1 cellular context compared by ENCODE assay signal in the genomic region with DNA sequence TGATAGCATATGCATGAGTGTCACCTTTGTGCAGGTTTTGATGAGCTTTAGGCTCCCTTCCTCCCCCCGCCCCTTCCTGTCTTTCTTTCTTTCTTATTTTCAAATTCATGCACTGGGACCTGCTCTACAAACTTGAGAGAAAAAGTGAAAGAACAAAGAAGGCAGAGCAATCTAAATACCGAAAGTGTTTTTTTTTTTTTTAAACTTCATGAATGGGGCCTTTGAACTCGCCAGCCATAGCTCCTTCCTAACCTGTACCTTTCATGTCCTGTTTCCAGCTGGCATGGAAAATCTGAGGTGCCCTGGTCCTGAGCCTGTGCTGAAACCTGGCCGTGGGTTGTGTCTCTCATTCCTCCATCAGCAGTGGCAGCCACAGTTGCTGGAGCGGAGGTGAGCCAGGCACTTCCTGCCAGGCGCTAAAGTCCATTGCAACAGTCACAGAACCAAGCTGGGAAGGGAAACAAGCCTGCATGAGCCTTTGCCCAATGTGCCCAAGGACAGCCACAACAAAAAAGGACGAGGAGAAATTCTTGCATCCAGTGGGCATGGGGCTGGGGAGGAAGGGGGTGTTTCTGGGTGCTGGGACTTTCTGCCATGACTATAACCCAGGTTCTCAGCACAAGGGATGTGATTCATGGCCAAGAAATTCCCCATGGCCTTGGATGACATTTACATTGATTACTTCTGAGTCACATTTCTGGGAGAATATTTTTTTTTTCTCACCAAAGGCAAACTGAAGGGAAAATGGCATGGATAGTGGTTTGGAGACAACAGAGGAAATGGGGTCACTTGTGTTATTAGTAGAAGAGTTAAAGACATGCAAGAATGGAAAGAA.
TF ChIP-seq lines count a peak whose summit lies in the region.

No MANE protein-coding gene starts in this region.

TF ChIP-seq in HepG2, 621 proteins besides CTCF, POLR2A, EP300 and RAD21 (continued from another document and continues in another):
- TF ChIP-seq, protein P1, sequence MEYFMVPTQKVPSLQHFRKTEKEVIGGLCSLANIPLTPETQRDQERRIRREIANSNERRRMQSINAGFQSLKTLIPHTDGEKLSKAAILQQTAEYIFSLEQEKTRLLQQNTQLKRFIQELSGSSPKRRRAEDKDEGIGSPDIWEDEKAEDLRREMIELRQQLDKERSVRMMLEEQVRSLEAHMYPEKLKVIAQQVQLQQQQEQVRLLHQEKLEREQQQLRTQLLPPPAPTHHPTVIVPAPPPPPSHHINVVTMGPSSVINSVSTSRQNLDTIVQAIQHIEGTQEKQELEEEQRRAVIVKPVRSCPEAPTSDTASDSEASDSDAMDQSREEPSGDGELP (IDR thresholded peaks at IDR 0.05; ENCODE audit: borderline replicate concordance, low read depth): peak; percentile 30; the same call in 1 of the 2 replicates
- TF ChIP-seq MAFF (IDR thresholded peaks at IDR 0.05; ENCODE audit: low read depth, low read length) (no peak), HDAC1 (CRISPR knock-in tag; IDR thresholded peaks at IDR 0.05) (peak; percentile 34; the same call in 1 of the 2 replicates), TAF1 (CRISPR knock-in tag; IDR thresholded peaks at IDR 0.05) (0 out of 2 replicates have a peak, but pooled peaks have one; percentile 28), POGZ (CRISPR knock-in tag; IDR thresholded peaks at IDR 0.05) (peak; percentile 63), ZKSCAN5 (CRISPR knock-in tag; IDR thresholded peaks at IDR 0.05) (peak; percentile 82), ZNF10 (CRISPR knock-in tag; IDR thresholded peaks at IDR 0.05; ENCODE audit: borderline replicate concordance, low read depth) (no peak), HCFC1 (IDR thresholded peaks at IDR 0.05; ENCODE audit: low read depth, low read length) (no peak), GZF1 (CRISPR knock-in tag; IDR thresholded peaks at IDR 0.05) (no peak), ZNF264 (CRISPR knock-in tag; IDR thresholded peaks at IDR 0.05) (no peak), FOSL2 (CRISPR knock-in tag; IDR thresholded peaks at IDR 0.05) (peak; percentile 92), ZNF496 (CRISPR knock-in tag; IDR thresholded peaks at IDR 0.05; ENCODE audit: insufficient replicate concordance) (no peak), IKZF1 (IDR thresholded peaks at IDR 0.05) (no peak), RARA (CRISPR knock-in tag; IDR thresholded peaks at IDR 0.05) (peak; percentile 56), KLF6 (CRISPR knock-in tag; IDR thresholded peaks at IDR 0.05) (no peak), ZNF30 (CRISPR knock-in tag; IDR thresholded peaks at IDR 0.05) (no peak), ZNF816 (CRISPR knock-in tag; IDR thresholded peaks at IDR 0.05; ENCODE audit: borderline replicate concordance) (no peak), PAWR (CRISPR knock-in tag; IDR thresholded peaks at IDR 0.05; ENCODE audit: borderline replicate concordance) (no peak), ARNT (IDR thresholded peaks at IDR 0.05) (no peak), XBP1 (CRISPR knock-in tag; IDR thresholded peaks at IDR 0.05) (no peak), HNF4A (CRISPR knock-in tag; IDR thresholded peaks at IDR 0.05) (peak; percentile 44; the same call in 1 of the 2 replicates), ZNF225 (CRISPR knock-in tag; IDR thresholded peaks at IDR 0.05) (no peak), JUND (CRISPR knock-in tag; IDR thresholded peaks at IDR 0.05) (no peak), ZNF292 (CRISPR knock-in tag; IDR thresholded peaks at IDR 0.05; ENCODE audit: borderline replicate concordance, low read depth) (peak; percentile 77; the same call in 1 of the 2 replicates), ZFP1 (CRISPR knock-in tag; IDR thresholded peaks at IDR 0.05) (0 out of 2 replicates have a peak, but pooled peaks have one; percentile 13), HMG20A (CRISPR knock-in tag; IDR thresholded peaks at IDR 0.05; ENCODE audit: borderline replicate concordance) (peak; percentile 5; the same call in 1 of the 2 replicates)
- TF ChIP-seq, protein P2, sequence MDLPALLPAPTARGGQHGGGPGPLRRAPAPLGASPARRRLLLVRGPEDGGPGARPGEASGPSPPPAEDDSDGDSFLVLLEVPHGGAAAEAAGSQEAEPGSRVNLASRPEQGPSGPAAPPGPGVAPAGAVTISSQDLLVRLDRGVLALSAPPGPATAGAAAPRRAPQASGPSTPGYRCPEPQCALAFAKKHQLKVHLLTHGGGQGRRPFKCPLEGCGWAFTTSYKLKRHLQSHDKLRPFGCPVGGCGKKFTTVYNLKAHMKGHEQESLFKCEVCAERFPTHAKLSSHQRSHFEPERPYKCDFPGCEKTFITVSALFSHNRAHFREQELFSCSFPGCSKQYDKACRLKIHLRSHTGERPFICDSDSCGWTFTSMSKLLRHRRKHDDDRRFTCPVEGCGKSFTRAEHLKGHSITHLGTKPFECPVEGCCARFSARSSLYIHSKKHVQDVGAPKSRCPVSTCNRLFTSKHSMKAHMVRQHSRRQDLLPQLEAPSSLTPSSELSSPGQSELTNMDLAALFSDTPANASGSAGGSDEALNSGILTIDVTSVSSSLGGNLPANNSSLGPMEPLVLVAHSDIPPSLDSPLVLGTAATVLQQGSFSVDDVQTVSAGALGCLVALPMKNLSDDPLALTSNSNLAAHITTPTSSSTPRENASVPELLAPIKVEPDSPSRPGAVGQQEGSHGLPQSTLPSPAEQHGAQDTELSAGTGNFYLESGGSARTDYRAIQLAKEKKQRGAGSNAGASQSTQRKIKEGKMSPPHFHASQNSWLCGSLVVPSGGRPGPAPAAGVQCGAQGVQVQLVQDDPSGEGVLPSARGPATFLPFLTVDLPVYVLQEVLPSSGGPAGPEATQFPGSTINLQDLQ (CRISPR knock-in tag; IDR thresholded peaks at IDR 0.05): no peak
- TF ChIP-seq, protein P3, sequence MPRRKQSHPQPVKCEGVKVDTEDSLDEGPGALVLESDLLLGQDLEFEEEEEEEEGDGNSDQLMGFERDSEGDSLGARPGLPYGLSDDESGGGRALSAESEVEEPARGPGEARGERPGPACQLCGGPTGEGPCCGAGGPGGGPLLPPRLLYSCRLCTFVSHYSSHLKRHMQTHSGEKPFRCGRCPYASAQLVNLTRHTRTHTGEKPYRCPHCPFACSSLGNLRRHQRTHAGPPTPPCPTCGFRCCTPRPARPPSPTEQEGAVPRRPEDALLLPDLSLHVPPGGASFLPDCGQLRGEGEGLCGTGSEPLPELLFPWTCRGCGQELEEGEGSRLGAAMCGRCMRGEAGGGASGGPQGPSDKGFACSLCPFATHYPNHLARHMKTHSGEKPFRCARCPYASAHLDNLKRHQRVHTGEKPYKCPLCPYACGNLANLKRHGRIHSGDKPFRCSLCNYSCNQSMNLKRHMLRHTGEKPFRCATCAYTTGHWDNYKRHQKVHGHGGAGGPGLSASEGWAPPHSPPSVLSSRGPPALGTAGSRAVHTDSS (CRISPR knock-in tag; conservative IDR thresholded peaks at IDR 0.05): no peak
- TF ChIP-seq, protein P4, sequence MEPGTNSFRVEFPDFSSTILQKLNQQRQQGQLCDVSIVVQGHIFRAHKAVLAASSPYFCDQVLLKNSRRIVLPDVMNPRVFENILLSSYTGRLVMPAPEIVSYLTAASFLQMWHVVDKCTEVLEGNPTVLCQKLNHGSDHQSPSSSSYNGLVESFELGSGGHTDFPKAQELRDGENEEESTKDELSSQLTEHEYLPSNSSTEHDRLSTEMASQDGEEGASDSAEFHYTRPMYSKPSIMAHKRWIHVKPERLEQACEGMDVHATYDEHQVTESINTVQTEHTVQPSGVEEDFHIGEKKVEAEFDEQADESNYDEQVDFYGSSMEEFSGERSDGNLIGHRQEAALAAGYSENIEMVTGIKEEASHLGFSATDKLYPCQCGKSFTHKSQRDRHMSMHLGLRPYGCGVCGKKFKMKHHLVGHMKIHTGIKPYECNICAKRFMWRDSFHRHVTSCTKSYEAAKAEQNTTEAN (CRISPR knock-in tag; conservative IDR thresholded peaks at IDR 0.05): no peak
- TF ChIP-seq, protein P5, sequence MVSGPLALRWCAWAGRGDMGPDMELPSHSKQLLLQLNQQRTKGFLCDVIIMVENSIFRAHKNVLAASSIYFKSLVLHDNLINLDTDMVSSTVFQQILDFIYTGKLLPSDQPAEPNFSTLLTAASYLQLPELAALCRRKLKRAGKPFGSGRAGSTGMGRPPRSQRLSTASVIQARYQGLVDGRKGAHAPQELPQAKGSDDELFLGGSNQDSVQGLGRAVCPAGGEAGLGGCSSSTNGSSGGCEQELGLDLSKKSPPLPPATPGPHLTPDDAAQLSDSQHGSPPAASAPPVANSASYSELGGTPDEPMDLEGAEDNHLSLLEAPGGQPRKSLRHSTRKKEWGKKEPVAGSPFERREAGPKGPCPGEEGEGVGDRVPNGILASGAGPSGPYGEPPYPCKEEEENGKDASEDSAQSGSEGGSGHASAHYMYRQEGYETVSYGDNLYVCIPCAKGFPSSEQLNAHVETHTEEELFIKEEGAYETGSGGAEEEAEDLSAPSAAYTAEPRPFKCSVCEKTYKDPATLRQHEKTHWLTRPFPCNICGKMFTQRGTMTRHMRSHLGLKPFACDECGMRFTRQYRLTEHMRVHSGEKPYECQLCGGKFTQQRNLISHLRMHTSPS (CRISPR knock-in tag; IDR thresholded peaks at IDR 0.05; ENCODE audit: low read depth): peak; percentile 91
- TF ChIP-seq, protein P6, sequence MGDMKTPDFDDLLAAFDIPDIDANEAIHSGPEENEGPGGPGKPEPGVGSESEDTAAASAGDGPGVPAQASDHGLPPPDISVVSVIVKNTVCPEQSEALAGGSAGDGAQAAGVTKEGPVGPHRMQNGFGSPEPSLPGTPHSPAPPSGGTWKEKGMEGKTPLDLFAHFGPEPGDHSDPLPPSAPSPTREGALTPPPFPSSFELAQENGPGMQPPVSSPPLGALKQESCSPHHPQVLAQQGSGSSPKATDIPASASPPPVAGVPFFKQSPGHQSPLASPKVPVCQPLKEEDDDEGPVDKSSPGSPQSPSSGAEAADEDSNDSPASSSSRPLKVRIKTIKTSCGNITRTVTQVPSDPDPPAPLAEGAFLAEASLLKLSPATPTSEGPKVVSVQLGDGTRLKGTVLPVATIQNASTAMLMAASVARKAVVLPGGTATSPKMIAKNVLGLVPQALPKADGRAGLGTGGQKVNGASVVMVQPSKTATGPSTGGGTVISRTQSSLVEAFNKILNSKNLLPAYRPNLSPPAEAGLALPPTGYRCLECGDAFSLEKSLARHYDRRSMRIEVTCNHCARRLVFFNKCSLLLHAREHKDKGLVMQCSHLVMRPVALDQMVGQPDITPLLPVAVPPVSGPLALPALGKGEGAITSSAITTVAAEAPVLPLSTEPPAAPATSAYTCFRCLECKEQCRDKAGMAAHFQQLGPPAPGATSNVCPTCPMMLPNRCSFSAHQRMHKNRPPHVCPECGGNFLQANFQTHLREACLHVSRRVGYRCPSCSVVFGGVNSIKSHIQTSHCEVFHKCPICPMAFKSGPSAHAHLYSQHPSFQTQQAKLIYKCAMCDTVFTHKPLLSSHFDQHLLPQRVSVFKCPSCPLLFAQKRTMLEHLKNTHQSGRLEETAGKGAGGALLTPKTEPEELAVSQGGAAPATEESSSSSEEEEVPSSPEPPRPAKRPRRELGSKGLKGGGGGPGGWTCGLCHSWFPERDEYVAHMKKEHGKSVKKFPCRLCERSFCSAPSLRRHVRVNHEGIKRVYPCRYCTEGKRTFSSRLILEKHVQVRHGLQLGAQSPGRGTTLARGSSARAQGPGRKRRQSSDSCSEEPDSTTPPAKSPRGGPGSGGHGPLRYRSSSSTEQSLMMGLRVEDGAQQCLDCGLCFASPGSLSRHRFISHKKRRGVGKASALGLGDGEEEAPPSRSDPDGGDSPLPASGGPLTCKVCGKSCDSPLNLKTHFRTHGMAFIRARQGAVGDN (CRISPR knock-in tag; IDR thresholded peaks at IDR 0.05): peak; percentile 67
- TF ChIP-seq, protein P7, sequence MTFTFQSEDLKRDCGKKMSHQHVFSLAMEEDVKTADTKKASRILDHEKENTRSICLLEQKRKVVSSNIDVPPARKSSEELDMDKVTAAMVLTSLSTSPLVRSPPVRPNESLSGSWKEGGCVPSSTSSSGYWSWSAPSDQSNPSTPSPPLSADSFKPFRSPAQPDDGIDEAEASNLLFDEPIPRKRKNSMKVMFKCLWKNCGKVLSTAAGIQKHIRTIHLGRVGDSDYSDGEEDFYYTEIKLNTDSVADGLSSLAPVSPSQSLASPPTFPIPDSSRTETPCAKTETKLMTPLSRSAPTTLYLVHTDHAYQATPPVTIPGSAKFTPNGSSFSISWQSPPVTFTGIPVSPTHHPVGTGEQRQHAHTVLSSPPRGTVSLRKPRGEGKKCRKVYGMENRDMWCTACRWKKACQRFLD (CRISPR knock-in tag; IDR thresholded peaks at IDR 0.05; ENCODE audit: borderline replicate concordance): no peak
- TF ChIP-seq, protein P8, sequence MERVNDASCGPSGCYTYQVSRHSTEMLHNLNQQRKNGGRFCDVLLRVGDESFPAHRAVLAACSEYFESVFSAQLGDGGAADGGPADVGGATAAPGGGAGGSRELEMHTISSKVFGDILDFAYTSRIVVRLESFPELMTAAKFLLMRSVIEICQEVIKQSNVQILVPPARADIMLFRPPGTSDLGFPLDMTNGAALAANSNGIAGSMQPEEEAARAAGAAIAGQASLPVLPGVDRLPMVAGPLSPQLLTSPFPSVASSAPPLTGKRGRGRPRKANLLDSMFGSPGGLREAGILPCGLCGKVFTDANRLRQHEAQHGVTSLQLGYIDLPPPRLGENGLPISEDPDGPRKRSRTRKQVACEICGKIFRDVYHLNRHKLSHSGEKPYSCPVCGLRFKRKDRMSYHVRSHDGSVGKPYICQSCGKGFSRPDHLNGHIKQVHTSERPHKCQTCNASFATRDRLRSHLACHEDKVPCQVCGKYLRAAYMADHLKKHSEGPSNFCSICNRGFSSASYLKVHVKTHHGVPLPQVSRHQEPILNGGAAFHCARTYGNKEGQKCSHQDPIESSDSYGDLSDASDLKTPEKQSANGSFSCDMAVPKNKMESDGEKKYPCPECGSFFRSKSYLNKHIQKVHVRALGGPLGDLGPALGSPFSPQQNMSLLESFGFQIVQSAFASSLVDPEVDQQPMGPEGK (CRISPR knock-in tag; IDR thresholded peaks at IDR 0.05): no peak
- TF ChIP-seq, protein P9, sequence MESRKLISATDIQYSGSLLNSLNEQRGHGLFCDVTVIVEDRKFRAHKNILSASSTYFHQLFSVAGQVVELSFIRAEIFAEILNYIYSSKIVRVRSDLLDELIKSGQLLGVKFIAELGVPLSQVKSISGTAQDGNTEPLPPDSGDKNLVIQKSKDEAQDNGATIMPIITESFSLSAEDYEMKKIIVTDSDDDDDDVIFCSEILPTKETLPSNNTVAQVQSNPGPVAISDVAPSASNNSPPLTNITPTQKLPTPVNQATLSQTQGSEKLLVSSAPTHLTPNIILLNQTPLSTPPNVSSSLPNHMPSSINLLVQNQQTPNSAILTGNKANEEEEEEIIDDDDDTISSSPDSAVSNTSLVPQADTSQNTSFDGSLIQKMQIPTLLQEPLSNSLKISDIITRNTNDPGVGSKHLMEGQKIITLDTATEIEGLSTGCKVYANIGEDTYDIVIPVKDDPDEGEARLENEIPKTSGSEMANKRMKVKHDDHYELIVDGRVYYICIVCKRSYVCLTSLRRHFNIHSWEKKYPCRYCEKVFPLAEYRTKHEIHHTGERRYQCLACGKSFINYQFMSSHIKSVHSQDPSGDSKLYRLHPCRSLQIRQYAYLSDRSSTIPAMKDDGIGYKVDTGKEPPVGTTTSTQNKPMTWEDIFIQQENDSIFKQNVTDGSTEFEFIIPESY (CRISPR knock-in tag; IDR thresholded peaks at IDR 0.05): 0 out of 2 replicates have a peak, but pooled peaks have one; percentile 65
- TF ChIP-seq, protein P10, sequence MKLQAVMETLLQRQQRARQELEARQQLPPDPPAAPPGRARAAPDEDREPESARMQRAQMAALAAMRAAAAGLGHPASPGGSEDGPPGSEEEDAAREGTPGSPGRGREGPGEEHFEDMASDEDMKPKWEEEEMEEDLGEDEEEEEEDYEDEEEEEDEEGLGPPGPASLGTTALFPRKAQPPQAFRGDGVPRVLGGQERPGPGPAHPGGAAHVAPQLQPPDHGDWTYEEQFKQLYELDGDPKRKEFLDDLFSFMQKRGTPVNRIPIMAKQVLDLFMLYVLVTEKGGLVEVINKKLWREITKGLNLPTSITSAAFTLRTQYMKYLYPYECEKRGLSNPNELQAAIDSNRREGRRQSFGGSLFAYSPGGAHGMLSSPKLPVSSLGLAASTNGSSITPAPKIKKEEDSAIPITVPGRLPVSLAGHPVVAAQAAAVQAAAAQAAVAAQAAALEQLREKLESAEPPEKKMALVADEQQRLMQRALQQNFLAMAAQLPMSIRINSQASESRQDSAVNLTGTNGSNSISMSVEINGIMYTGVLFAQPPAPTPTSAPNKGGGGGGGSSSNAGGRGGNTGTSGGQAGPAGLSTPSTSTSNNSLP (IDR thresholded peaks at IDR 0.05; ENCODE audit: low read depth, low read length): 0 out of 2 replicates have a peak, but pooled peaks have one; percentile 27
